ENCODE assay signal across 8 cellular contexts in the genomic region with DNA sequence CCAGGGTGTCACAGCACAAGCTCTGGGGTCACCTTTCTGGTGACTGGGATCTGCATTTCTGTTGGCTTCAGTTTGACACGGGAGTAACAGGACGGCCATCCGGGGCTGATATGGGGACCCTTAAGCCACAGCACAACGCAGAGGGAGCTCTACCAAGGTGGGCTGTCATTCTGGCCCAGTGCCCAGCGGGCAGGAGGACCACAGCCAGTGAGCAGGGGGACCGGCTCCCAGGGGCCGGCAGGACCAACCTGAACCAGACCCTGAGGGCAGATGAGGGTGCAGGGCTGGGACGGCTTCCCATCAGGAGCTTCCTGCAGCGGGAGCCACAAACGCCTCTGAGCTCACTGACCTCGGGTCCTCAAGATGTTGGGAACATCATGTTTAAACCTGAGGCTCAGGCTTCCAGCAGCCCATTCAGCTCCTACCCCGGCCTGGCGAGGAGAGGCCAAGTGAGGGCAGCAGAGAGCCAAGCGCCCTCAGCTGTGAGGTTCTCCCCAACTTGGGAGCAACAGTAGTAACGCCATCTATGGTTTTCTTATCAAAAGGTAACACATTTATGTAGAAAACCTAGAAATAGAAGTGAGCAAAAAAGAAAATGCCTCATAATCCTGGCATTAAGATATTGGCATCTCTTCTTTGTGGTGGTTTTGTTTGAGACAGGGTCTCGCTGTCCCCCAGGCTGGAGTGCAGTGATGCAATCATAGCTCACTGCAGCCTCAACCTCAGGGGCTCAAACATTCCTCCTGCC.
DNase-seq lines count a peak whose midpoint lies in the region; ATAC-seq and TF ChIP-seq lines count a peak whose summit lies in the region.

No MANE protein-coding gene starts in this region.

- H3K9ac ChIP-seq in MM.1S (ENCODE audit: low read length), result no peak overlapping the region

- H3K27me3 Mint-ChIP-seq in nephron (ENCODE audit: low read depth), result peaks cover 7% of the 10 kb centered on the region

- no peaks in the 10 kb centered on the region for H3K4me1 ChIP-seq in MM.1S (ENCODE audit: low read length)

- no peak overlapping the region for H3K4me3 Mint-ChIP-seq in nephron

- H3K9me2 ChIP-seq in MM.1S (replicated peaks; ENCODE audit: insufficient read depth, low read length), result no peaks in the 10 kb centered on the region

- H3K79me2 ChIP-seq in MM.1S (ENCODE audit: low read length), result no peaks in the 10 kb centered on the region

- no peak overlapping the region for H3K4me3 ChIP-seq in MM.1S (ENCODE audit: low read length)

- no peaks in the 10 kb centered on the region for H3K36me3 ChIP-seq in MM.1S (replicated peaks; ENCODE audit: insufficient read depth, low read length)

- H4K20me1 ChIP-seq in MM.1S (ENCODE audit: insufficient read depth, low read length), result no peaks in the 10 kb centered on the region

- no peaks in the 10 kb centered on the region for H3F3A ChIP-seq in MM.1S (ENCODE audit: insufficient read depth, low read length)

- H3K4me2 ChIP-seq in MM.1S (ENCODE audit: low read depth, low read length), result no peak overlapping the region

- ATAC-seq in GM18858 (IDR thresholded peaks at IDR 0.05; ENCODE audit: unreplicated experiment) (no peak), GM18873 (IDR thresholded peaks at IDR 0.05; ENCODE audit: low FRiP score, unreplicated experiment) (no peak)

- no peak overlapping the region for H2AFZ ChIP-seq in MM.1S (ENCODE audit: low read length)

- H3K27ac ChIP-seq in MM.1S (ENCODE audit: low read length), result no peak overlapping the region

- peak; percentile 29 for DNase-seq in NCI-H2171 treated with DMSO at 0.1 percent for 48 hours (lab: John Stamatoyannopoulos, UW)
- no peak for DNase-seq in NCI-H2171 (lab: John Stamatoyannopoulos, UW)
- DNase-seq in MM.1S, result peak; percentile 42
- DNase-seq in activated CD4-positive, alpha-beta T cell treated with anti-CD3 and anti-CD28 coated beads, Interleukin-2, amount 50 U/mL, for 1 hour, result peak; percentile 57
- DNase-seq in epidermal melanocyte (ENCODE audit: insufficient read length, low spot score), result peak; percentile 66

- H3K36me3 Mint-ChIP-seq in nephron (ENCODE audit: low read depth), result peaks cover 7% of the 10 kb centered on the region

- H3K27me3 ChIP-seq in MM.1S (replicated peaks; ENCODE audit: insufficient read depth, low read length), result peaks cover 19% of the 10 kb centered on the region

- H3K9me3 ChIP-seq in MM.1S (replicated peaks; ENCODE audit: insufficient read depth, low read length), result no peaks in the 10 kb centered on the region

- no peak overlapping the region for H3K27ac Mint-ChIP-seq in nephron

- no peaks in the 10 kb centered on the region for H3K9me3 Mint-ChIP-seq in nephron

- peak; percentile 68 for TF ChIP-seq CTCF in MM.1S (IDR thresholded peaks at IDR 0.05; ENCODE audit: low read length)
- TF ChIP-seq CTCF in nephron (IDR thresholded peaks at IDR 0.05; ENCODE audit: unreplicated experiment in 3 of 3), result peak; percentile 40 to 51 (median 44)

- H3K4me1 Mint-ChIP-seq in nephron, result no peaks in the 10 kb centered on the region
